In the genomic region with DNA sequence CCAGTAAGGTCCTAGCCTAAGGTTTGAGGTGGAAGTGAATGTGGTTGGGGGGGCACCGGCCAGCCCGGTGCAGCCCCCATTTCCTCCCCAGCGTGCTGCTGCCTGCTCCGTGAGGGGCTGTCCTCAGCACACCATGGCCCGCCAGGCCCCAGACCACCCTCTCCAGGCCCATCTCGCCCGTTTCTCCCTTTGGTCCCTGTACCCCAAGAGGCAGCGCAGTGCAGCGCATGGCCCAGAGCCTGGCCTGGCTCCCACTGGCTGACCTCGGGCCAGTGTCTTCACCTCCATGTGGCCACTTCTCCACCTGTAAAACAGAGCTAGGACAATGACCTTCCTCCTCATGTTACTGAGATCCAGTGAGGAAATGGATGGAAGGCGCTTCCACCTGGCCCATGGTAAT, we compare ENCODE assay signal across 19 cellular contexts.
"Had no signal": no experiment of that assay in that cellular context is flagged by ENCODE, and none has a peak within 500 bp of the region (broad histone marks: within the 10 kb centered on the region; RNA-seq: fewer than 3 reads in every experiment).

No MANE protein-coding gene starts in this region.

- H3K9me3 Mint-ChIP-seq: nephron progenitor cell; stimulated activated naive B cell treated with anti-CD40 and anti-IgM and Interleukin-4, amounts not matched to agents 10 μg/mL and 1 μg/mL and 100 μg/mL, for 72 hours had no signal

- H3K36me3 Mint-ChIP-seq: naive B cell; stimulated activated naive B cell treated with anti-CD40 and anti-IgM and Interleukin-4, amounts not matched to agents 10 μg/mL and 1 μg/mL and 100 μg/mL, for 72 hours had no signal

- ATAC-seq: heart left ventricle; left colon; psoas muscle; sciatic nerve; stimulated activated naive B cell treated with anti-CD40 and anti-IgM and Interleukin-4, amounts not matched to agents 10 μg/mL and 1 μg/mL and 100 μg/mL, for 72 hours had no signal

- H3K9me3 ChIP-seq: heart left ventricle, neutrophil, psoas muscle, spleen had no signal

- H3K36me3 ChIP-seq: heart left ventricle, neutrophil, spleen had no signal

- DNase-seq: effector CD4-positive, alpha-beta T cell; foreskin melanocyte; heart left ventricle; hippocampal formation; left colon; mesendoderm; naive B cell; nephron progenitor cell; psoas muscle; retina; spleen; stimulated activated CD4-positive, alpha-beta T cell treated with anti-CD3 and anti-CD28 coated beads, Interleukin-15, amount 100 ng/mL, for 24 hours; stimulated activated CD4-positive, alpha-beta T cell treated with anti-CD3 and anti-CD28 coated beads, Interleukin-1b, Interleukin-23, amount 100 ng/mL, for 48 hours; stimulated activated CD4-positive, alpha-beta T cell treated with anti-CD3 and anti-CD28 coated beads, Interleukin-4, amount 100 ng/mL, for 24 hours; stimulated activated naive B cell treated with anti-CD40 and anti-IgM and Interleukin-4, amounts not matched to agents 10 μg/mL and 1 μg/mL and 100 μg/mL, for 72 hours; trophoblast cell had no signal

- H3K4me3 ChIP-seq: coronary artery, heart left ventricle, psoas muscle, spleen had no signal

- H3K27me3 ChIP-seq: heart left ventricle, spleen had no signal

- H3K4me3 Mint-ChIP-seq: naive B cell; nephron progenitor cell; stimulated activated naive B cell treated with anti-CD40 and anti-IgM and Interleukin-4, amounts not matched to agents 10 μg/mL and 1 μg/mL and 100 μg/mL, for 72 hours had no signal

- H3K27ac Mint-ChIP-seq: naive B cell; nephron progenitor cell; stimulated activated naive B cell treated with anti-CD40 and anti-IgM and Interleukin-4, amounts not matched to agents 10 μg/mL and 1 μg/mL and 100 μg/mL, for 72 hours had no signal

- H3K27ac ChIP-seq: coronary artery, heart left ventricle, neutrophil, psoas muscle, spleen had no signal
